8 cellular contexts compared by ENCODE assay signal in the genomic region with DNA sequence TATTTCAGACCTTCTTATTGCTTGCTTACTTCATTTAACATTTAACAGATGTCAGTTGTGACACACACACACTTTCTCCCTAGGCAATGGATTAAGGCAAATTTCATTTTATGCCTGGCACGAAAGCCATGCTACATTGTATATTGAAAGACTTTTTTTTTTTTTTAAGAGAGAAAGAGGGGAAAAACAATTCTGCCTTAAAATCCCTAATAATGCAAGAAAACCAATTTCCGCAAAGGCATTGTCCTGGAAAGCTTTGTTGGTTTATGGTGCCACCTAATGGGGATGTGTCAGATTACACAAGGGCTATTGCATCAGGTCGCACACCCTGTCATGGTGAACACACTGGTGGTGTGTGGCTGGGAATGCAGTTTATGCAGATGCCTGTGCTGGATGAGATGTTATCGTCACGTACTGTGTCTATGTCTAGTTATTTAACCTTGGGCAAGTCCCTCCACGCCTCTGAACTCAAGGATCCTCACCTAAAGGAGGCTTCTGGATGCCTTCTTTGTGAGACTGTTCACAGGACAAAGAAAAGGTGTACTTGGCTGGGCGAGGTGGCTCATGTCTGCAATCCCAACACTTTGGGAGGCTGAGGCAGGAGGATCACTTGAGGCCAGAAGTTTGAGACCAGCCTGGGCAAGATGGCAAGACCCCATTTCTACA. TPM values are rescaled to one million over a fixed set of nuclear protein-coding genes. Genes with fewer than 3 reads are reported as not detected.
DNase-seq lines count a peak whose midpoint lies in the region; ATAC-seq lines count a peak whose summit lies in the region.

No MANE protein-coding gene starts in this region.

- DNase-seq in AG08395 (ENCODE audit: low spot score) (peak; percentile 84), NCI-H345 (lab: John Stamatoyannopoulos, UW) (peak; percentile 52), cerebellar cortex (ENCODE audit: low spot score) (peak; percentile 88), left lobe of liver (ENCODE audit: low spot score) (peak; percentile 71)
- peak; percentile 50 to 69 for DNase-seq in stimulated activated CD4-positive, alpha-beta T cell treated with anti-CD3 and anti-CD28 coated beads, Interleukin-4, amount 100 ng/mL, for 48 hours (ENCODE audit: low read depth in 2 of 2)

- peak; percentile 89 for ATAC-seq in GM18517 (IDR thresholded peaks at IDR 0.05; ENCODE audit: unreplicated experiment)
- ATAC-seq in HG03159 (IDR thresholded peaks at IDR 0.05; ENCODE audit: unreplicated experiment) = peak; percentile 91
- ATAC-seq in activated CD4-positive, CD25-positive, alpha-beta regulatory T cell treated with anti-CD3 and anti-CD28 coated beads, Interleukin-2, amount 50 U/mL, for 24 hours = peak; percentile 96
- ATAC-seq in left lobe of liver = peak; percentile 98

RNA-seq across cellular contexts. Expression of gene RFTN1, which starts 37.3 kb away (rescaled TPM):
- 20.9 TPM for total RNA-seq in left lobe of liver

RNA-seq across cellular contexts. Expression of gene DAZL, which starts 54.4 kb away (rescaled TPM):
- total RNA-seq in left lobe of liver = not detected

Comparison
In these comparisons a context has a peak if more than half of its experiments do, and no peak if none do; other contexts are left out.
1. Peak in every context shown above with its lines: DNase-seq and ATAC-seq.